ENCODE assay signal across 15 cellular contexts in the genomic region with DNA sequence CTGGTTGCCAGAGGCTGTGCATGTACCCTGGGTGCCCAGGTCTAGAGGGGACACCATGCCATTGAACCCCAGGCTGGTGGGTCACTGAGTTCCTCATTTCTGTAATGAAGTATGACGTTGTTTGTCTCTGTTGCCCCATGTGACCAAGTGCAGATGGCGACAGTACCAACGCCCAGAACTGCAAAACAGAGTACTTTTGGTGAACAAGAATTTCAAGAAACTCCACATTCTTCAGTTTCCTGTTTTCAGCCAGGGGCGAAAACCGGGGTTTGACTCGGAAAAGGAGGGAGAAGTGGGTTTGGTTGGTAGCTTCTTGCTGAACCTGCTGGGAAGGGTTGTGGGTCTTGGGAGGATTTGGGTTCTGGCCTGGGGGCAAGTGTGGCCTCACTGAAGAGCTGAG. TPM values are rescaled to one million over a fixed set of nuclear protein-coding genes. Genes with fewer than 3 reads are reported as not detected.
DNase-seq lines count a peak whose midpoint lies in the region; ATAC-seq and TF ChIP-seq lines count a peak whose summit lies in the region.
"Had no signal": no experiment of that assay in that cellular context is flagged by ENCODE, and none has a peak within 500 bp of the region (broad histone marks: within the 10 kb centered on the region; RNA-seq: fewer than 3 reads in every experiment).

No MANE protein-coding gene starts in this region.

- ATAC-seq in Right ventricle myocardium inferior (peak; percentile 26), GM21737 (IDR thresholded peaks at IDR 0.05; ENCODE audit: unreplicated experiment) (no peak)
- ATAC-seq: activated CD4-positive, CD25-positive, alpha-beta regulatory T cell treated with anti-CD3 and anti-CD28 coated beads, Interleukin-2, amount 50 U/mL, for 24 hours had no signal

- no peak for DNase-seq in Right ventricle myocardium inferior (ENCODE audit: missing footprints)
- no peak for DNase-seq in cardiac septum (ENCODE audit: low spot score)
- no peak for DNase-seq in vagina (ENCODE audit: extremely low spot score in 2 of 2)
- no peak for DNase-seq in ureter (ENCODE audit: low spot score)
- no peak for DNase-seq in cerebellum (ENCODE audit: low spot score)
- DNase-seq: DMS153, NCI-H1105 treated with DMSO at 0.1 percent for 48 hours, SJCRH30 had no signal

- 39 to 50% methylated on average over 6 of the region's 6 CpGs for WGBS in esophagus, 2 donors

- H3K79me2 ChIP-seq in parathyroid adenoma, result peaks cover 3% of the 10 kb centered on the region

- H3K36me3 ChIP-seq in esophagus (ENCODE audit: control insufficient read depth in 2 of 2, insufficient read depth in 2 of 2, low read length in 1 of 2) (peaks cover 0 to 7% of the 10 kb centered on the region in 2 donors), parathyroid adenoma (ENCODE audit: control insufficient read depth, insufficient read depth, low read length) (no peaks in the 10 kb centered on the region), vagina (peaks cover 0 to 2% of the 10 kb centered on the region in 2 donors)

- H3K27ac ChIP-seq in esophagus (ENCODE audit: low read depth in 2 of 2, low read length in 1 of 2), result peak overlapping the region; percentile 12 to 40
- peak overlapping the region; percentile 42 for H3K27ac ChIP-seq in parathyroid adenoma
- peak overlapping the region; percentile 66 for H3K27ac ChIP-seq in vagina
- H3K27ac ChIP-seq: SJCRH30 had no signal

- intact Hi-C loops in Right ventricle myocardium inferior (cut with DNase I), result loop anchor here (5.0 kb wide), 2 partner anchors 42 to 77 kb away; a partner anchor contains a TSS
- intact Hi-C loops in cardiac septum (cut with DNase I), result no loop called here
- intact Hi-C loops in vagina (cut with DNase I), result loop anchor here (5.0 to 10.0 kb wide), 2 partner anchors 77 to 174 kb away; a partner anchor contains a TSS

- no peak for TF ChIP-seq CTCF in parathyroid adenoma (IDR thresholded peaks at IDR 0.05)
- TF ChIP-seq CTCF in vagina (IDR thresholded peaks at IDR 0.05), result no peak

- no peak overlapping the region for H3K9ac ChIP-seq in parathyroid adenoma

- H3K4me1 ChIP-seq in esophagus (ENCODE audit: control insufficient read depth in 2 of 2, insufficient read depth in 2 of 2, low read length in 1 of 2), result peaks cover 3 to 6% of the 10 kb centered on the region in 2 donors
- H3K4me1 ChIP-seq in parathyroid adenoma, result peaks cover 26% of the 10 kb centered on the region
- H3K4me1 ChIP-seq in vagina, result peaks cover 45% of the 10 kb centered on the region
- H3K4me1 ChIP-seq: SJCRH30 had no signal

- H3K4me2 ChIP-seq in parathyroid adenoma (ENCODE audit: low read length), result no peak overlapping the region

- H3K4me3 ChIP-seq in esophagus (ENCODE audit: low read depth in 1 of 2, low read length in 2 of 2), result no peak overlapping the region
- no peak overlapping the region for H3K4me3 ChIP-seq in parathyroid adenoma (ENCODE audit: low read depth, low read length)
- H3K4me3 ChIP-seq in vagina, result no peak overlapping the region
- H3K4me3 ChIP-seq: SJCRH30 had no signal

- no peak for TF ChIP-seq POLR2A in vagina (IDR thresholded peaks at IDR 0.05)

- no peaks in the 10 kb centered on the region for H3K9me3 ChIP-seq in esophagus (ENCODE audit: control insufficient read depth in 2 of 2, insufficient read depth in 1 of 2, low read depth in 1 of 2, low read length in 1 of 2)
- no peaks in the 10 kb centered on the region for H3K9me3 ChIP-seq in parathyroid adenoma (ENCODE audit: control insufficient read depth, low read length)
- no peaks in the 10 kb centered on the region for H3K9me3 ChIP-seq in vagina
- H3K9me3 ChIP-seq: SJCRH30 had no signal

- H2AFZ ChIP-seq in parathyroid adenoma, result no peak overlapping the region

- H3K27me3 ChIP-seq in esophagus (ENCODE audit: control insufficient read depth in 1 of 2, insufficient read depth in 2 of 2, low read length in 2 of 2), result no peaks in the 10 kb centered on the region
- no peaks in the 10 kb centered on the region for H3K27me3 ChIP-seq in parathyroid adenoma (ENCODE audit: control insufficient read depth, insufficient read depth, low read length)
- no peaks in the 10 kb centered on the region for H3K27me3 ChIP-seq in vagina
- H3K27me3 ChIP-seq: SJCRH30 had no signal

RNA-seq across cellular contexts. Expression of a gene that starts 18.2 kb away (rescaled TPM):
- total RNA-seq in Right ventricle myocardium inferior (not detected), cardiac septum (not detected), vagina (43.2 TPM), ureter (1.1 TPM), cerebellum (not detected)
- under 1 TPM in 1 of 2 donors, not detected in 1; 0.71 TPM for polyA plus RNA-seq in esophagus
- total RNA-seq: activated T-helper 1 cell treated with anti-CD3 and anti-CD28 coated beads, Interleukin-12 subunit alpha, Interleukin-12 subunit beta, Interleukin-2, Interleukin-4 antibody, amounts not matched to agents 30 ng/mL and 10 ng/mL and 1 ng/mL, durations not matched to agents 14 hours and 24 hours and 36 hours; endothelial cell of umbilical vein; NCI-H460; SJCRH30 had no signal
- polyA plus RNA-seq: endothelial cell of umbilical vein had no signal

RNA-seq across cellular contexts. Expression of a gene that starts 35.0 kb away (rescaled TPM):
- total RNA-seq in Right ventricle myocardium inferior, result 12.3 TPM
- 15.8 TPM for total RNA-seq in cardiac septum
- polyA plus RNA-seq in esophagus, result 10 to 100 TPM; 12.3 to 14.5 TPM
- total RNA-seq in vagina, result 36.6 TPM
- 22.5 TPM for total RNA-seq in ureter
- 22.7 TPM for total RNA-seq in cerebellum

RNA-seq across cellular contexts. Expression of a gene that starts 50.2 kb away (rescaled TPM):
- 14.6 TPM for total RNA-seq in Right ventricle myocardium inferior
- total RNA-seq in cardiac septum, result 7.2 TPM
- polyA plus RNA-seq in esophagus, result 1 to 10 TPM; 2.0 to 2.8 TPM
- 3.2 TPM for total RNA-seq in vagina
- total RNA-seq in ureter, result 0.29 TPM
- 5.8 TPM for total RNA-seq in cerebellum
- total RNA-seq: endothelial cell of umbilical vein had no signal

Comparison
In these comparisons a context has a peak if more than half of its experiments do, and no peak if none do; other contexts are left out.
1. RNA of a gene that starts 18.2 kb away (total RNA-seq): 43.2 TPM in vagina (single experiment); 1.1 TPM in ureter (single experiment), not detected in cardiac septum (single experiment), not detected in Right ventricle myocardium inferior (single experiment) and not detected in cerebellum (single experiment); every median in the first group is over 10 times any median in the second.
2. Peak in every context shown above with its lines, with median percentiles within 50 percentile points of each other: H3K27ac ChIP-seq.